In genomic region chr16:79658301-79659001, GRCh38 we compare ENCODE assay signal across 9 cellular contexts. TPM values are rescaled to one million over a fixed set of nuclear protein-coding genes. Genes with fewer than 3 reads are reported as not detected.
A peak's percentile ranks its signal among the peaks of the same experiment; 100 is the strongest.
DNase-seq lines count a peak whose midpoint lies in the region; ATAC-seq and TF ChIP-seq lines count a peak whose summit lies in the region.
"Had no signal": no experiment of that assay in that cellular context is flagged by ENCODE, and none has a peak within 500 bp of the region (broad histone marks: within the 10 kb centered on the region; RNA-seq: fewer than 3 reads in every experiment).

No MANE protein-coding gene starts in this region.

- DNase-seq in ELR (ENCODE audit: low read depth) (peak; percentile 43), PC-3 (peak; percentile 62), epithelial cell of prostate (ENCODE audit: low read depth, low spot score) (peak; percentile 81), prostate gland (ENCODE audit: low spot score) (peak; percentile 83), GM23338 (ENCODE audit: low spot score) (no peak)
- no peak for DNase-seq in stimulated activated naive CD8-positive, alpha-beta T cell treated with anti-CD3 and anti-CD28 coated beads, Interleukin-15, Interleukin-2, amounts not matched to agents 100 U/mL and 50 U/mL, for 24 hours
- DNase-seq: NCI-H187 had no signal

- intact Hi-C loops in PC-3 (cut with micrococcal nuclease) (no loop called here), prostate gland (cut with DNase I) (no loop called here)

- CTCF ChIA-PET in PC-3 (lab: Charles Lee) = no interaction called here

- H3K36me3 Mint-ChIP-seq in GM23338 (ENCODE audit: low read depth) = peaks cover 3% of the 10 kb centered on the region; the same call in 1 of the 3 replicates

- H3K27ac Mint-ChIP-seq in GM23338 = no peak overlapping the region

- H3K4me3 Mint-ChIP-seq in GM23338 = no peak overlapping the region

- H3K27me3 Mint-ChIP-seq in GM23338 (ENCODE audit: insufficient read depth, low read depth, poor library complexity) = no peaks in the 10 kb centered on the region

- WGBS in prostate gland = 36% methylated on average over 22 of the region's 22 CpGs

- no peaks in the 10 kb centered on the region for H3K9me3 ChIP-seq in PC-3 (ENCODE audit: low read length)
- H3K9me3 ChIP-seq in prostate gland = no peaks in the 10 kb centered on the region

- H3K4me3 ChIP-seq in PC-3 (ENCODE audit: low read length) (no peak overlapping the region), prostate gland (no peak overlapping the region), GM23338 (no peak overlapping the region)

- no peak for TF ChIP-seq POLR2A in prostate gland (IDR thresholded peaks at IDR 0.05)
- TF ChIP-seq POLR2A in GM18505 (IDR thresholded peaks at IDR 0.05; ENCODE audit: borderline replicate concordance, extremely low read depth, insufficient read depth, insufficient read length) = no peak

- H3K27me3 ChIP-seq in PC-3 (ENCODE audit: low read length) = no peaks in the 10 kb centered on the region
- H3K27me3 ChIP-seq in prostate gland (replicated peaks; ENCODE audit: insufficient read depth) = no peaks in the 10 kb centered on the region
- H3K27me3 ChIP-seq in GM23338 (ENCODE audit: insufficient read depth) = no peaks in the 10 kb centered on the region

- H3K4me2 ChIP-seq in PC-3 (ENCODE audit: low read length) (no peak overlapping the region), GM23338 (no peak overlapping the region)

- H3K4me1 Mint-ChIP-seq in GM23338 = peaks cover 4% of the 10 kb centered on the region; the same call in 2 of the 3 replicates

- no peaks in the 10 kb centered on the region for H3K79me2 ChIP-seq in PC-3 (ENCODE audit: low read length)
- no peaks in the 10 kb centered on the region for H3K79me2 ChIP-seq in GM23338 (replicated peaks; ENCODE audit: insufficient read depth)

- H3K36me3 ChIP-seq in PC-3 (ENCODE audit: low read depth, low read length) (no peaks in the 10 kb centered on the region), prostate gland (no peaks in the 10 kb centered on the region), GM23338 (ENCODE audit: insufficient read depth) (no peaks in the 10 kb centered on the region)

- POLR2A ChIA-PET in PC-3 (lab: Charles Lee; ENCODE audit: unreplicated experiment) = no interaction called here

- H3K4me1 ChIP-seq in PC-3 (ENCODE audit: insufficient read depth, low read length) (no peaks in the 10 kb centered on the region), prostate gland (replicated peaks) (no peaks in the 10 kb centered on the region), GM23338 (ENCODE audit: insufficient read depth) (no peaks in the 10 kb centered on the region)

- BruUV-seq in PC-3 (replicated peaks; lab: Mats Ljungman, UMichigan) = no TSS peak

- H2AFZ ChIP-seq in PC-3 (ENCODE audit: low read length) (no peak overlapping the region), GM23338 (no peak overlapping the region)

- ATAC-seq in PC-3 (no peak), GM18505 (IDR thresholded peaks at IDR 0.05; ENCODE audit: unreplicated experiment) (no peak), HG03565 (IDR thresholded peaks at IDR 0.05; ENCODE audit: unreplicated experiment) (no peak), GM23338 (no peak)
- no peak for ATAC-seq in stimulated activated naive CD8-positive, alpha-beta T cell treated with anti-CD3 and anti-CD28 coated beads, Interleukin-15, Interleukin-2, amounts not matched to agents 100 U/mL and 50 U/mL, for 24 hours

- H3F3A ChIP-seq in PC-3 (ENCODE audit: low read length, unreplicated experiment) (no peaks in the 10 kb centered on the region), GM23338 (replicated peaks; ENCODE audit: low read depth) (no peaks in the 10 kb centered on the region)

- no peaks in the 10 kb centered on the region for H3K9me2 ChIP-seq in PC-3 (replicated peaks; ENCODE audit: low read length)
- H3K9me2 ChIP-seq in GM23338 (ENCODE audit: insufficient read depth) = peaks cover 8% of the 10 kb centered on the region; the same call in 1 of the 2 replicates

- H3K27ac ChIP-seq in PC-3 (ENCODE audit: low read length) (no peak overlapping the region), epithelial cell of prostate (peak overlapping the region; percentile 90), prostate gland (no peak overlapping the region), GM23338 (ENCODE audit: low read depth) (no peak overlapping the region)

- no peak for TF ChIP-seq CTCF in PC-3 (conservative IDR thresholded peaks at IDR 0.05; ENCODE audit: low read depth, low read length)
- no peak for TF ChIP-seq CTCF in prostate gland (IDR thresholded peaks at IDR 0.05)
- TF ChIP-seq CTCF in GM23338 (conservative IDR thresholded peaks at IDR 0.05; ENCODE audit: low read depth in 2 of 2) = no peak

- H4K20me1 ChIP-seq in PC-3 (ENCODE audit: low read length) = no peaks in the 10 kb centered on the region
- no peaks in the 10 kb centered on the region for H4K20me1 ChIP-seq in GM23338 (replicated peaks; ENCODE audit: insufficient read depth)

- H3K9ac ChIP-seq in PC-3 (ENCODE audit: low read length) = no peak overlapping the region

- peaks cover 12% of the 10 kb centered on the region; the same call in 2 of the 3 replicates for H3K9me3 Mint-ChIP-seq in GM23338

TF ChIP-seq in GM23338, 12 proteins besides CTCF, POLR2A, EP300 and RAD21:
- TF ChIP-seq EZH2 (IDR thresholded peaks at IDR 0.05; ENCODE audit: low read depth, unreplicated experiment) = no peak
- no peak for TF ChIP-seq CREB1 (CRISPR knock-in tag; IDR thresholded peaks at IDR 0.05; ENCODE audit: low read depth)
- TF ChIP-seq JUNB (IDR thresholded peaks at IDR 0.05; ENCODE audit: unreplicated experiment) = no peak
- TF ChIP-seq ZNF462 (CRISPR knock-in tag; IDR thresholded peaks at IDR 0.05) = no peak
TF ChIP-seq in GM23338: peak in this region for 0.

RNA-seq across cellular contexts. Expression of gene MAF, which starts 57.9 kb away (rescaled TPM):
- not detected in 2 replicates for total RNA-seq in PC-3 (2014; rRNA removed)
- 100 to 1,000 TPM in 1 of 2 donors, 10 to 100 TPM in 1; 91.4 to 131 TPM for total RNA-seq in prostate gland
- 0.89 and 2.5 TPM in 2 replicates for total RNA-seq in GM23338 (2014; rRNA removed; shearing (Covaris generic))
- 0.91 and 0.92 TPM in 2 replicates for polyA plus RNA-seq in GM23338 (2016; fragmentation: Nextera tagmentation; extraction: Ambion mirVana)

Comparison
In these comparisons a context has a peak if more than half of its experiments do, and no peak if none do; other contexts are left out.
1. DNase-seq: peak in ELR (single experiment), PC-3 (single experiment), epithelial cell of prostate (single experiment) and prostate gland (single experiment); none in GM23338 (single experiment) and stimulated activated naive CD8-positive, alpha-beta T cell treated with anti-CD3 and anti-CD28 coated beads, Interleukin-15, Interleukin-2, amounts not matched to agents 100 U/mL and 50 U/mL, for 24 hours (single experiment).
2. RNA of gene MAF, which starts 57.9 kb away (total RNA-seq): 91.4 to 131 TPM in prostate gland; 0.89 to 2.5 TPM in GM23338 and not detected in PC-3; every median in the first group is over 10 times any median in the second.